ENCODE assay signal across 8 cellular contexts in the genomic region with DNA sequence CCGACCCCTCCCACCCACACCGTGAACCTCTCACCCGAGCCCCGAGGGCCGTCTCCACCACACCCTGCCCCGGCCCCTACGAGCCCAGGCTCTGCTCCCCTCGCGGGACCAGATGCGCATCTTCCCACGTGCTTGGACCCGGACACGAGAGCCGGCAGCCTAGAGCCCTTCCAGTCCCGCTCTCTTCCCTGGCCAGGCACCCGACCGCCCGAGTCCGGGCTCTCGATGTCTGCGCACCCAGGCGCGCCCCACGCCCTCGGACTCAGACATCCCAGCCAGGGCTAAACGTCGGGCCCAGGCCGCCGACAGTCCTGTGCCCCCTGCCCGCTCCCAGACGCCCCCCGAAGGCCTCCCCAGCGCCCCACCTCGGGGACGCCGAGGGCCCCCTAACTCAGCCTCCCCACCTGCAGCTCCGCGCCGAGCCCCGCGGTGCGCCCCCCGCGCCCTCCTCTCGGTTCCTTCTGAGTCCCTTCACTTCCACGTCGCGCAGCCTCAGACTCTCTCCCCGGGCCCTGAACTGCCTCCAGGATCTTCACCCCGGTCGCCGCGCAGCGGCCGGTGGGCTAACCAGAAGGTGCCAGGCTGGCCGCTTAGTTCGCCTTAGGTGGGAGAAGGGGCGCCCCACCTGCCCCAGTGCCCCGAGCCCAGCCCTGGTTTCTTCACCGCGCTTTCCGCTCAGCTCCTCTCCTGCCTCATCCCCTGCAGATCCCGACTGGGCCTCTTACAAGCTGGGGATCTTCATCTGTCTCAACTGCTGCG. TPM values are rescaled to one million over a fixed set of nuclear protein-coding genes. Genes with fewer than 3 reads are reported as not detected.
DNase-seq lines count a peak whose midpoint lies in the region; ATAC-seq and TF ChIP-seq lines count a peak whose summit lies in the region.

No MANE protein-coding gene starts in this region.

- DNase-seq in Right ventricle myocardium inferior (ENCODE audit: missing footprints) (no peak), cardiac septum (ENCODE audit: low spot score) (no peak), body of pancreas (peak; percentile 15 to 32 (median 17)), left colon (peak in 1 of 2 donors; percentile 34), HuH-7.5 (ENCODE audit: low spot score) (no peak), glomerular visceral epithelial cell (ENCODE audit: extremely low spot score) (no peak)
- DNase-seq in stimulated activated naive CD8-positive, alpha-beta T cell treated with anti-CD3 and anti-CD28 coated beads, Interleukin-15, amount 100 ng/mL, for 72 hours, result peak in 1 of 2 donors; percentile 17

- no peak for TF ChIP-seq POLR2A in body of pancreas (IDR thresholded peaks at IDR 0.05)

- intact Hi-C loops in Right ventricle myocardium inferior (cut with DNase I) (no loop called here), cardiac septum (cut with DNase I) (no loop called here), body of pancreas (cut with DNase I) (no loop called here), left colon (cut with DNase I, micrococcal nuclease) (no loop called here)

- H3K4me1 ChIP-seq in body of pancreas, result peaks cover 17% of the 10 kb centered on the region

- H3K9me3 Mint-ChIP-seq in stimulated activated naive CD8-positive, alpha-beta T cell treated with anti-CD3 and anti-CD28 coated beads, Interleukin-15, amount 100 ng/mL, for 72 hours, result no peaks in the 10 kb centered on the region

- H3K27me3 Mint-ChIP-seq in stimulated activated naive CD8-positive, alpha-beta T cell treated with anti-CD3 and anti-CD28 coated beads, Interleukin-15, amount 100 ng/mL, for 72 hours, result peaks cover 72% of the 10 kb centered on the region

- H3K27ac Mint-ChIP-seq in stimulated activated naive CD8-positive, alpha-beta T cell treated with anti-CD3 and anti-CD28 coated beads, Interleukin-15, amount 100 ng/mL, for 72 hours, result peak overlapping the region in 1 of 2 donors; percentile 10

- H3K4me3 ChIP-seq in body of pancreas, result peak overlapping the region in 1 of 2 donors; percentile 41

- peaks cover 17% of the 10 kb centered on the region for H3K4me1 Mint-ChIP-seq in stimulated activated naive CD8-positive, alpha-beta T cell treated with anti-CD3 and anti-CD28 coated beads, Interleukin-15, amount 100 ng/mL, for 72 hours

- peak; percentile 35 for ATAC-seq in Right ventricle myocardium inferior
- ATAC-seq in body of pancreas, result no peak
- ATAC-seq in left colon, result peak; percentile 58
- peak; percentile 66 for ATAC-seq in stimulated activated naive CD8-positive, alpha-beta T cell treated with anti-CD3 and anti-CD28 coated beads, Interleukin-15, amount 100 ng/mL, for 72 hours
- no peak for ATAC-seq in GM18907 (IDR thresholded peaks at IDR 0.05; ENCODE audit: unreplicated experiment)

- H3K36me3 ChIP-seq in body of pancreas (replicated peaks in 1 of 2; ENCODE audit: insufficient read depth in 1 of 2, low read depth in 2 of 2), result no peaks in the 10 kb centered on the region

- WGBS in body of pancreas, 2 donors, result 13 to 27% methylated on average over 26 to 58 of the region's 64 CpGs

- H3K27ac ChIP-seq in body of pancreas, result peak overlapping the region in 1 of 4 donors; percentile 39

- TF ChIP-seq CTCF in body of pancreas (IDR thresholded peaks at IDR 0.05), result no peak

- H3K9me3 ChIP-seq in body of pancreas, result no peaks in the 10 kb centered on the region

- peak overlapping the region; percentile 78 to 85 for H3K4me3 Mint-ChIP-seq in stimulated activated naive CD8-positive, alpha-beta T cell treated with anti-CD3 and anti-CD28 coated beads, Interleukin-15, amount 100 ng/mL, for 72 hours

- no peaks in the 10 kb centered on the region for H3K27me3 ChIP-seq in body of pancreas

RNA-seq across cellular contexts. Expression of a gene that starts 0.7 kb away (rescaled TPM):
- total RNA-seq in Right ventricle myocardium inferior, result 8.6 TPM
- total RNA-seq in cardiac septum, result 6.8 TPM
- total RNA-seq in body of pancreas, result 10 to 100 TPM; 13.7 to 14.8 TPM
- 10 to 100 TPM in 1 of 2 donors, 1 to 10 TPM in 1; 6.2 to 14.4 TPM for total RNA-seq in left colon

RNA-seq across cellular contexts. Expression of a gene that starts 16.4 kb away (rescaled TPM):
- 15.6 TPM for total RNA-seq in Right ventricle myocardium inferior
- 12.0 TPM for total RNA-seq in cardiac septum
- total RNA-seq in body of pancreas, result 1 to 10 TPM; 6.7 to 9.9 TPM
- total RNA-seq in left colon, result 10 to 100 TPM; 11.8 to 17.8 TPM

RNA-seq across cellular contexts. Expression of a gene that starts 48.4 kb away (rescaled TPM):
- 5.7 TPM for total RNA-seq in Right ventricle myocardium inferior
- 4.8 TPM for total RNA-seq in cardiac septum
- total RNA-seq in body of pancreas, result 10 to 100 TPM; 13.7 to 18.8 TPM
- 10 to 100 TPM; 19.2 to 27.0 TPM for total RNA-seq in left colon

Comparison
In these comparisons a context has a peak if more than half of its experiments do, and no peak if none do; other contexts are left out.
1. ATAC-seq: peak in Right ventricle myocardium inferior (single experiment), left colon (single experiment) and stimulated activated naive CD8-positive, alpha-beta T cell treated with anti-CD3 and anti-CD28 coated beads, Interleukin-15, amount 100 ng/mL, for 72 hours (single experiment); none in body of pancreas (single experiment) and GM18907 (single experiment).
2. DNase-seq: peak in body of pancreas (4 of 4); none in Right ventricle myocardium inferior (single experiment), cardiac septum (single experiment), HuH-7.5 (single experiment) and glomerular visceral epithelial cell (single experiment).